In genomic region chr9:129558063-129558550, GRCh38 we compare ENCODE assay signal across 17 cellular contexts.
DNase-seq lines count a peak whose midpoint lies in the region; ATAC-seq, FAIRE-seq and TF ChIP-seq lines count a peak whose summit lies in the region.
"Had no signal": no experiment of that assay in that cellular context is flagged by ENCODE, and none has a peak within 500 bp of the region (broad histone marks: within the 10 kb centered on the region; RNA-seq: fewer than 3 reads in every experiment).

No MANE protein-coding gene starts in this region.

- H3K4me2 ChIP-seq in HCT116 (ENCODE audit: low read length) (peak overlapping the region; percentile 85), astrocyte (ENCODE audit: low read length) (peak overlapping the region; percentile 60)

- no peak overlapping the region for H3K4me3 Mint-ChIP-seq in astrocyte (ENCODE audit: unreplicated experiment)
- H3K4me3 Mint-ChIP-seq: naive B cell had no signal

- TF ChIP-seq CTCF in HCT116 (IDR thresholded peaks at IDR 0.05 in 2 of 3, conservative IDR thresholded peaks at IDR 0.05 in 1 of 3; ENCODE audit: borderline replicate concordance in 1 of 3, insufficient read depth in 1 of 3, low read depth in 2 of 3, low read length in 2 of 3) (no peak), astrocyte (IDR thresholded peaks at IDR 0.05; ENCODE audit: insufficient read depth, low read depth, low read length) (no peak), prostate gland (IDR thresholded peaks at IDR 0.05) (no peak)

- DNase-seq in HCT116 (ENCODE audit: low read depth, low spot score) (no peak), astrocyte (ENCODE audit: low read depth) (no peak), prostate gland (ENCODE audit: low spot score) (no peak), D341Med (ENCODE audit: low spot score) (no peak), NAMALWA (ENCODE audit: low spot score) (no peak)
- no peak for DNase-seq in activated CD4-positive, CD25-positive, alpha-beta regulatory T cell treated with anti-CD3 and anti-CD28 coated beads, Interleukin-2, amount 50 U/mL, for 72 hours
- DNase-seq: anterior cingulate cortex; dermis blood vessel endothelial cell; DMS79; heart right ventricle; MM.1S; naive B cell; NCI-H2029; stimulated activated CD4-positive, alpha-beta T cell treated with anti-CD3 and anti-CD28 coated beads, Interleukin-1b, Interleukin-23, amount 100 ng/mL, for 48 hours; testis had no signal

- no peaks in the 10 kb centered on the region for H3K9me2 ChIP-seq in HCT116 (ENCODE audit: insufficient read depth)

- FAIRE-seq in astrocyte (lab: Jason Lieb, UNC) = no peak

- no peak overlapping the region for H2AFZ ChIP-seq in HCT116 (ENCODE audit: low read depth, low read length, poor library complexity, severe bottlenecking)
- no peak overlapping the region for H2AFZ ChIP-seq in astrocyte (ENCODE audit: low read depth, low read length)

- intact Hi-C loops in HCT116 (cut with micrococcal nuclease) = loop anchor here (5.0 kb wide), 1 partner anchor 381 kb away; the partner anchor contains the start of gene IER5L
- intact Hi-C loops in prostate gland (cut with DNase I) = loop anchor here (5.0 kb wide), 1 partner anchor 39 kb away; no protein-coding TSS in a partner anchor

- H3K79me2 ChIP-seq in HCT116 (ENCODE audit: insufficient read depth, low read length) (no peaks in the 10 kb centered on the region), astrocyte (ENCODE audit: insufficient read depth, low read length) (no peaks in the 10 kb centered on the region)

- peak overlapping the region; percentile 97 for H3K27ac ChIP-seq in HCT116 (ENCODE audit: low read depth, low read length)
- peak overlapping the region; percentile 70 for H3K27ac ChIP-seq in astrocyte (ENCODE audit: low read depth, low read length)
- peak overlapping the region; percentile 73 for H3K27ac ChIP-seq in layer of hippocampus (ENCODE audit: low read depth, low read length)
- peak overlapping the region; percentile 64 to 66 for H3K27ac ChIP-seq in prostate gland
- H3K27ac ChIP-seq: heart right ventricle, testis had no signal

- H3K4me1 ChIP-seq in HCT116 (ENCODE audit: control insufficient read depth in 1 of 2, insufficient read depth in 2 of 2, low read length in 2 of 2) (peaks cover 83 to 97% of the 10 kb centered on the region in 2 experiments), astrocyte (ENCODE audit: insufficient read depth, low read length) (peaks cover 19% of the 10 kb centered on the region), prostate gland (replicated peaks) (no peaks in the 10 kb centered on the region)

- H3K27me3 Mint-ChIP-seq in astrocyte (ENCODE audit: low read depth, unreplicated experiment) = peaks cover 4% of the 10 kb centered on the region

- H3K36me3 Mint-ChIP-seq in astrocyte (ENCODE audit: low read depth, unreplicated experiment) = no peaks in the 10 kb centered on the region
- H3K36me3 Mint-ChIP-seq: naive B cell had no signal

- no peaks in the 10 kb centered on the region for H4K20me1 ChIP-seq in HCT116 (ENCODE audit: insufficient read depth)
- H4K20me1 ChIP-seq in astrocyte (ENCODE audit: insufficient read depth, low read length) = no peaks in the 10 kb centered on the region

- RAD21 ChIA-PET in HCT116 (lab: Charles Lee; ENCODE audit: low non-redundant PET in 1 of 2, low total read pairs in 2 of 2, uncharacterized antibody in 2 of 2, unreplicated experiment in 2 of 2) = interaction anchor here in 1 of 2 experiments (0.7 kb wide), 1 partner anchor 61 kb away, joined by 3 read pairs; no protein-coding TSS in a partner anchor

- WGBS in prostate gland = 58% methylated on average over 16 of the region's 16 CpGs

- ATAC-seq in HCT116 = peak; percentile 13
- ATAC-seq in HG03342 (IDR thresholded peaks at IDR 0.05; ENCODE audit: unreplicated experiment) = no peak

- H3K9me3 ChIP-seq in HCT116 (ENCODE audit: control insufficient read depth in 1 of 2, insufficient read depth in 1 of 2, low read depth in 1 of 2, low read length in 2 of 2) (no peaks in the 10 kb centered on the region), astrocyte (ENCODE audit: insufficient read depth, low read depth, low read length) (no peaks in the 10 kb centered on the region), prostate gland (no peaks in the 10 kb centered on the region)
- H3K9me3 ChIP-seq: heart right ventricle, testis had no signal

- H3K4me1 Mint-ChIP-seq in astrocyte (ENCODE audit: low read depth, unreplicated experiment) = peaks cover 29% of the 10 kb centered on the region
- H3K4me1 Mint-ChIP-seq: naive B cell had no signal

- peak overlapping the region; percentile 77 for H3K27ac Mint-ChIP-seq in astrocyte (ENCODE audit: unreplicated experiment)

- BruUV-seq in HCT116 (replicated peaks; lab: Mats Ljungman, UMichigan) = no TSS peak

- TF ChIP-seq RAD21 in HCT116 (IDR thresholded peaks at IDR 0.05; ENCODE audit: low read depth) = no peak

- peak overlapping the region; percentile 69 for H3K9ac ChIP-seq in HCT116 (ENCODE audit: low read length)
- peak overlapping the region; percentile 70 for H3K9ac ChIP-seq in astrocyte (ENCODE audit: low read length)

- CTCF ChIA-PET in HCT116 (lab: Charles Lee) = no interaction called here

- no peaks in the 10 kb centered on the region for H3K9me3 Mint-ChIP-seq in astrocyte (ENCODE audit: unreplicated experiment)
- H3K9me3 Mint-ChIP-seq: naive B cell had no signal

- H3K27me3 ChIP-seq in HCT116 (ENCODE audit: insufficient read depth, low read length) (no peaks in the 10 kb centered on the region), astrocyte (ENCODE audit: insufficient read depth, low read length) (no peaks in the 10 kb centered on the region), layer of hippocampus (ENCODE audit: control insufficient read depth, insufficient read depth, low read length) (no peaks in the 10 kb centered on the region), prostate gland (replicated peaks; ENCODE audit: insufficient read depth) (no peaks in the 10 kb centered on the region)
- H3K27me3 ChIP-seq: heart right ventricle, testis had no signal

- H3K4me3 ChIP-seq in HCT116 (replicated peaks in 1 of 2; ENCODE audit: low read depth in 1 of 2, low read length in 2 of 2) (no peak overlapping the region), astrocyte (ENCODE audit: insufficient read depth, low read depth, low read length) (no peak overlapping the region), prostate gland (no peak overlapping the region)
- H3K4me3 ChIP-seq: heart right ventricle, testis had no signal

- H3K36me3 ChIP-seq in HCT116 (ENCODE audit: control insufficient read depth in 1 of 2, insufficient read depth in 2 of 2, low read length in 2 of 2) (no peaks in the 10 kb centered on the region), astrocyte (ENCODE audit: insufficient read depth, low read length) (no peaks in the 10 kb centered on the region), prostate gland (no peaks in the 10 kb centered on the region)
- H3K36me3 ChIP-seq: heart right ventricle had no signal

- TF ChIP-seq POLR2A in HCT116 (IDR thresholded peaks at IDR 0.05; ENCODE audit: borderline replicate concordance, extremely low read depth, insufficient read depth, insufficient read length) (no peak), prostate gland (IDR thresholded peaks at IDR 0.05) (no peak)

- POLR2A ChIA-PET in HCT116 (lab: Charles Lee) = interaction anchor here (0.6 to 1.5 kb wide), 5 partner anchors 29 to 380 kb away, joined by 3 to 7 read pairs (median 3); partner anchors contain the start of gene IER5L

TF ChIP-seq in HCT116, 20 proteins besides CTCF, POLR2A, EP300 and RAD21:
- TF ChIP-seq ATF3 (IDR thresholded peaks at IDR 0.05) = no peak
- TF ChIP-seq TCF7L2 (IDR thresholded peaks at IDR 0.05; ENCODE audit: borderline replicate concordance, extremely low read depth, insufficient read depth, insufficient read length) = peak; percentile 1
